8 cellular contexts compared by ENCODE assay signal in the genomic region with DNA sequence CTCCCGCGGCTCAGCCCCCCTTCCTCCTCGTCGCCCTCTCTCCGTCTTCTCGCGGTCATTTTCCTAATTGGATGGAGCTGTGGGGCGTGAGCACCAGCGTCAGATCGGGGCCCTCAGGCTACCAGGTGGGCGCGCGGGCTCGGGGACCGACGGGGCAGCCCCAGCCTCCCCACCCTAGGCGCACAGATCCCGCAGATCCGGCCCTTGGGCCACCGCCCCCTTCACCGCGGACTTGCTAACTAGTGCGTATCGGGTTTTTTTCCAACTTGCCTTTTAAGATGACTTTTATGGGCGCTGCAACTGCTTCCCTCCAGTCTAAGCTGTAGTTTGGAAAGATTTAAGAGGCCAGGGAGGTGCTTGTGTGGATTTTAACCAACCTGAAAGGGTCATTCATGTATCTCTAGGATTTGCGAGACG. TPM values are rescaled to one million over a fixed set of nuclear protein-coding genes. Genes with fewer than 3 reads are reported as not detected.
A peak's percentile ranks its signal among the peaks of the same experiment; 100 is the strongest.
DNase-seq lines count a peak whose midpoint lies in the region; ATAC-seq, FAIRE-seq and TF ChIP-seq lines count a peak whose summit lies in the region.

No MANE protein-coding gene starts in this region.

- TF ChIP-seq EP300 in GM12878 (IDR thresholded peaks at IDR 0.05; ENCODE audit: borderline replicate concordance in 1 of 2, control insufficient read depth in 1 of 2, low read depth in 2 of 2, low read length in 2 of 2): no peak

- no peak for TF ChIP-seq CTCF in Peyer's patch (IDR thresholded peaks at IDR 0.05)
- no peak for TF ChIP-seq CTCF in GM12878 (IDR thresholded peaks at IDR 0.05 in 2 of 3, conservative IDR thresholded peaks at IDR 0.05 in 1 of 3; ENCODE audit: control insufficient read depth in 2 of 3, extremely low read depth in 1 of 3, insufficient read depth in 1 of 3, low read depth in 3 of 3, low read length in 3 of 3)
- TF ChIP-seq CTCF in smooth muscle cell (IDR thresholded peaks at IDR 0.05; ENCODE audit: borderline replicate concordance, insufficient read depth, poor library complexity, severe bottlenecking): no peak

- H2AFZ ChIP-seq in GM12878 (ENCODE audit: control insufficient read depth, low read depth, low read length) (peak overlapping the region; percentile 47), smooth muscle cell (ENCODE audit: low read depth) (peak overlapping the region; percentile 79)

- SMC1A ChIA-PET in GM12878 (lab: Charles Lee; ENCODE audit: uncharacterized antibody, unreplicated experiment): interaction anchor here (0.8 to 20.0 kb wide), 7 partner anchors 11 to 104 kb away, joined by 3 to 224 read pairs (median 12); no protein-coding TSS in a partner anchor

- CTCF ChIA-PET in HEK293T (lab: Yijun Ruan, JAX): no interaction called here
- CTCF ChIA-PET in GM12878 (lab: Yijun Ruan, JAX): interaction anchor here (0.9 to 1.9 kb wide), 4 partner anchors 21 to 262 kb away, joined by 3 to 11 read pairs (median 6); no protein-coding TSS in a partner anchor

- no peaks in the 10 kb centered on the region for H3K36me3 ChIP-seq in Peyer's patch
- peaks cover 0 to 10% of the 10 kb centered on the region in 2 experiments; a peak in 2 of 4 replicates for H3K36me3 ChIP-seq in GM12878 (ENCODE audit: control insufficient read depth in 2 of 2, insufficient read depth in 2 of 2, low read length in 1 of 2)
- H3K36me3 ChIP-seq in iPS-20b (ENCODE audit: insufficient read depth, low read depth, low read length): no peaks in the 10 kb centered on the region
- no peaks in the 10 kb centered on the region for H3K36me3 ChIP-seq in smooth muscle cell (ENCODE audit: low read depth)

- H3K27me3 ChIP-seq in Peyer's patch: no peaks in the 10 kb centered on the region
- H3K27me3 ChIP-seq in GM12878 (replicated peaks in 1 of 2; ENCODE audit: control insufficient read depth in 2 of 2, insufficient read depth in 2 of 2, low read length in 1 of 2): no peaks in the 10 kb centered on the region
- peaks cover 12% of the 10 kb centered on the region for H3K27me3 ChIP-seq in iPS-20b (ENCODE audit: insufficient read depth, low read length)
- H3K27me3 ChIP-seq in smooth muscle cell (ENCODE audit: low read depth): no peaks in the 10 kb centered on the region

- ATAC-seq in GM12878 (peak; percentile 63), GM18873 (IDR thresholded peaks at IDR 0.05; ENCODE audit: low FRiP score, unreplicated experiment) (no peak)

- TF ChIP-seq POLR2A in Peyer's patch (IDR thresholded peaks at IDR 0.05): no peak
- no peak; the same call in 1 of the 2 replicates for TF ChIP-seq POLR2A in GM12878 (IDR thresholded peaks at IDR 0.05; ENCODE audit: low read depth, low read length)

- H3K4me2 ChIP-seq in GM12878 (ENCODE audit: control insufficient read depth, insufficient read depth) (peak overlapping the region; percentile 79), smooth muscle cell (peak overlapping the region; percentile 92)

- RAD21 ChIA-PET in GM12878 (lab: Charles Lee; ENCODE audit: unreplicated experiment): interaction anchor here (1.7 to 4.1 kb wide), 5 partner anchors 11 to 108 kb away, joined by 6 to 39 read pairs (median 12); partner anchors contain the start of gene AP3S2

- in situ Hi-C loops in G401 (cut with HindIII; ENCODE audit: low sequenced_read_pairs) (no loop called here), GM12878 (cut with MboI) (no loop called here)

- H3K9ac ChIP-seq in GM12878 (ENCODE audit: control insufficient read depth, insufficient read depth, low read length) (peak overlapping the region; percentile 83), iPS-20b (ENCODE audit: low read depth, low read length) (peak overlapping the region; percentile 75; the same call in 1 of the 2 replicates), smooth muscle cell (ENCODE audit: low read depth) (peak overlapping the region; percentile 81)

- H3K9me3 ChIP-seq in Peyer's patch: no peaks in the 10 kb centered on the region
- no peaks in the 10 kb centered on the region for H3K9me3 ChIP-seq in GM12878 (replicated peaks; ENCODE audit: control insufficient read depth, insufficient read depth, low read length)
- no peaks in the 10 kb centered on the region for H3K9me3 ChIP-seq in iPS-20b (ENCODE audit: insufficient read depth, low read depth, low read length)
- no peaks in the 10 kb centered on the region for H3K9me3 ChIP-seq in smooth muscle cell (replicated peaks; ENCODE audit: low read depth)

- H3K4me3 ChIP-seq in Peyer's patch (peak overlapping the region; percentile 62 to 94 (median 78)), GM12878 (peak overlapping the region; percentile 79), iPS-20b (ENCODE audit: low read length) (peak overlapping the region; percentile 74), smooth muscle cell (peak overlapping the region; percentile 82)

- H3K79me2 ChIP-seq in GM12878 (ENCODE audit: control insufficient read depth, insufficient read depth, low read length) (peaks cover 54% of the 10 kb centered on the region), smooth muscle cell (ENCODE audit: low read depth) (peaks cover 40% of the 10 kb centered on the region)

- DNase-seq in G401 (ENCODE audit: low spot score) (peak; percentile 15), HEK293T (ENCODE audit: extremely low spot score) (peak; percentile 53), Peyer's patch (peak; percentile 58 to 74 (median 71)), GM12878 (ENCODE audit: low read depth, low spot score) (no peak), smooth muscle cell (lab: John Stamatoyannopoulos, UW; ENCODE audit: unreplicated experiment) (no peak), OCI-M2 (lab: John Stamatoyannopoulos, UW; ENCODE audit: unreplicated experiment) (no peak)

- WGBS in GM12878 (ENCODE audit: insufficient coverage, insufficient replicate concordance, low lambda C conversion rate, missing lambda C conversion rate): under 1% methylated on average over 25 of the region's 27 CpGs
- 3% methylated on average over 23 of the region's 27 CpGs for WGBS in smooth muscle cell (ENCODE audit: low lambda C conversion rate)

- H4K20me1 ChIP-seq in GM12878 (ENCODE audit: control insufficient read depth, insufficient read depth) (no peaks in the 10 kb centered on the region), smooth muscle cell (ENCODE audit: low read depth) (peaks cover 21% of the 10 kb centered on the region)

- no peak for TF ChIP-seq RAD21 in GM12878 (IDR thresholded peaks at IDR 0.05; ENCODE audit: insufficient read depth, low read depth, low read length)

- no peak for FAIRE-seq in GM12878 (lab: Jason Lieb, UNC)

- POLR2A ChIA-PET in HEK293T (lab: Yijun Ruan, JAX) (interaction anchor here (0.6 to 1.9 kb wide), 9 partner anchors 19 to 92 kb away, joined by 3 to 7 read pairs (median 4); partner anchors contain the start of gene ARPIN), GM12878 (lab: Charles Lee) (interaction anchor here (1.0 to 4.1 kb wide), 4 partner anchors 15 to 933 kb away, joined by 3 to 56 read pairs (median 8); partner anchors contain the start of gene UNC45A)

- H3K27ac ChIP-seq in Peyer's patch (peak overlapping the region; percentile 78 to 95 (median 88)), GM12878 (ENCODE audit: control insufficient read depth, insufficient read depth) (peak overlapping the region; percentile 85), iPS-20b (ENCODE audit: low read length) (no peak overlapping the region), smooth muscle cell (ENCODE audit: low read depth) (peak overlapping the region; percentile 98)

- H3K4me1 ChIP-seq in Peyer's patch (peaks cover 0 to 48% (median 5%) of the 10 kb centered on the region in 4 donors), GM12878 (ENCODE audit: control insufficient read depth, insufficient read depth, low read length) (peaks cover 29% of the 10 kb centered on the region), iPS-20b (ENCODE audit: insufficient read depth, low read length) (peaks cover 36% of the 10 kb centered on the region), smooth muscle cell (ENCODE audit: low read depth) (peaks cover 36% of the 10 kb centered on the region)

- intact Hi-C loops in GM12878 (cut with micrococcal nuclease; ENCODE audit: unreplicated experiment): loop anchor here (2.0 to 5.0 kb wide), 3 partner anchors 36 to 95 kb away; no protein-coding TSS in a partner anchor

- BruUV-seq in GM12878 (replicated peaks; lab: Mats Ljungman, UMichigan): no TSS peak

- peaks cover 27% of the 10 kb centered on the region for H3F3A ChIP-seq in smooth muscle cell (ENCODE audit: low read depth)

TF ChIP-seq in HEK293T, 16 proteins besides CTCF, POLR2A, EP300 and RAD21 (continues in another document):
- 0 out of 2 replicates have a peak, but pooled peaks have one; percentile 20 for TF ChIP-seq L3MBTL2 (conservative IDR thresholded peaks at IDR 0.05)

RNA-seq across cellular contexts. Expression of gene ZNF710, which starts 1.3 kb away (rescaled TPM):
- 7.6 and 9.0 TPM in 2 replicates for total RNA-seq in G401 (2014; rRNA removed; shearing (Covaris generic))
- total RNA-seq in Peyer's patch (10 to 100 TPM; 19.8 to 31.3 (median 23.2) TPM), GM12878 (2014; rRNA removed) (17.3 and 23.0 TPM in 2 replicates), GM12878 (2014; rRNA removed; fragmentation: Illumina TruSeq; extraction: Trizol) (11.3 and 13.7 TPM in 2 replicates), GM12878 (2021) (31.5 and 43.5 TPM in 2 replicates), smooth muscle cell (8.6 and 20.8 TPM in 2 replicates)
- 34.7 and 37.4 TPM in 2 replicates for total RNA-seq in GM12878 (2013; cell fraction: nucleolus; rRNA removed)
- 3.8 TPM for polyA plus RNA-seq in GM12878 (2011; ENCODE audit: low read depth)
- polyA plus RNA-seq in GM12878 (2011; rRNA removed) (4.0 and 6.6 TPM in 2 replicates), GM12878 (2014; fragmentation: Illumina TruSeq; extraction: Trizol) (3.6 and 13.1 TPM in 2 replicates), GM12878 (2014; fragmentation: Nextera tagmentation; extraction: Ambion mirVana) (1 to 10 TPM; 1.4 to 4.5 TPM), GM12878 (2014; rRNA removed) (13.5 and 16.7 TPM in 2 replicates), GM12878 (2016; fragmentation: Nextera tagmentation; extraction: Ambion mirVana) (1 to 10 TPM; 4.1 to 5.1 TPM), smooth muscle cell (10.4 and 14.8 TPM in 2 replicates)
- polyA plus RNA-seq in GM12878 (2011; cell fraction: cytosol; rRNA removed): 9.5 and 10.0 TPM in 2 replicates
- polyA plus RNA-seq in GM12878 (2011; cell fraction: nucleus; rRNA removed): 11.6 and 18.2 TPM in 2 replicates
- 7.9 and 10.4 TPM in 2 replicates for polyA plus RNA-seq in GM12878 (2012)
- 11.6 and 19.6 TPM in 2 replicates for polyA minus RNA-seq in GM12878 (2011; rRNA and poly(A)+ RNA removed)
- 14.3 and 15.8 TPM in 2 replicates for polyA minus RNA-seq in GM12878 (2011; cell fraction: cytosol; rRNA and poly(A)+ RNA removed)
- 5.4 and 10.0 TPM in 2 replicates for polyA minus RNA-seq in GM12878 (2011; cell fraction: nucleus; rRNA and poly(A)+ RNA removed)

Comparison
In these comparisons a context has a peak if more than half of its experiments do, and no peak if none do; other contexts are left out.
1. DNase-seq: peak in G401 (single experiment), HEK293T (single experiment) and Peyer's patch (3 of 3); none in GM12878 (single experiment), smooth muscle cell (single experiment) and OCI-M2 (single experiment).
2. Peak in every context shown above with its lines, with median percentiles within 50 percentile points of each other: H3K4me3 ChIP-seq and H3K9ac ChIP-seq.